Comparison of ENCODE assay signal across 8 cellular contexts in the genomic region with DNA sequence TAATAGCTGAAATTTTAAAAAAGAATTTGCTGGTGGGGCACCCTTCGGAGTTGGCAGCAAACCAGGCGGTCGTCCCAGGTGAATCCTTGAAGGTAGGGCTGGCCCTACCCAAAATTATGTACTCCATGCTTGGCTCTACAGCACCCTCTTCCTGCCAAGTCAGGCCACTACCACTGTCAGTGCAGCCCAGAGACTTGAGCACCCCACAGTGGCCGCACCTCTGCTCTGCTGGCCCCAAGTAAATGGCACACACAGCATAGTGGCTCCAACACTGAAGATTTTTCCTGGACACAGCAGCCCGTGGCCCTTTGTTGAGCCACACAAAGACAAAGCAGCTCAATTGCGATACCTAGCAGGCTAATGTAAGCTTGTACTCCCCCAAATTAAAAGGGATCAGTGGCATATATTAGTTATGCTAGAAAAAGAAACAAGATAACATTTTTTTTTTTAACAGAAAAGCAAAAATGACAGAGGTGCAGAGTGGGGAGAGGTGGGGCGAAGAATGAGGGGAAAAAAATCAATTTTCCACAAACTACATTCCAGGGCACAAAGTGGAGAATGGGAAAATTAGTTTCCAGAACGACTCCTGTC.
A peak's percentile ranks its signal among the peaks of the same experiment; 100 is the strongest.
DNase-seq lines count a peak whose midpoint lies in the region; ATAC-seq and TF ChIP-seq lines count a peak whose summit lies in the region.

No MANE protein-coding gene starts in this region.

- ATAC-seq in HG03280 (IDR thresholded peaks at IDR 0.05; ENCODE audit: unreplicated experiment) (peak; percentile 81), left lung (peak; percentile 71)

- intact Hi-C loops in left lung (cut with DNase I) = no loop called here

- TF ChIP-seq CTCF in GM13976 (IDR thresholded peaks at IDR 0.05; ENCODE audit: borderline replicate concordance, control extremely low read depth, extremely low read depth, insufficient read depth, missing control alignments) (peak; percentile 96), astrocyte of the spinal cord (IDR thresholded peaks at IDR 0.05; ENCODE audit: low read depth, low read length) (peak; percentile 81), left lung (IDR thresholded peaks at IDR 0.05) (peak; percentile 32 to 82)

- H3K9me3 ChIP-seq in SJCRH30 (replicated peaks) (peaks cover 13% of the 10 kb centered on the region), left lung (peaks cover 0 to 25% of the 10 kb centered on the region in 2 donors)

- H3K27me3 ChIP-seq in SJCRH30 = no peaks in the 10 kb centered on the region
- H3K27me3 ChIP-seq in left lung = no peaks in the 10 kb centered on the region

- in situ Hi-C loops in GM13976 (cut with MboI; ENCODE audit: low sequenced_read_pairs, unreplicated experiment) (no loop called here), astrocyte of the spinal cord (cut with HindIII; ENCODE audit: low sequenced_read_pairs) (no loop called here)

- peak; percentile 38 for DNase-seq in AG08395 (ENCODE audit: low spot score)
- peak; percentile 83 for DNase-seq in GM13976 (ENCODE audit: low spot score)
- peak; percentile 81 to 90 for DNase-seq in SJCRH30
- DNase-seq in astrocyte of the spinal cord (ENCODE audit: low read depth, low spot score) = peak; percentile 53
- DNase-seq in left lung = peak in 1 of 2 donors; percentile 77
- DNase-seq in NCI-H2227 (lab: John Stamatoyannopoulos, UW; ENCODE audit: unreplicated experiment) = no peak
- DNase-seq in cerebellum (ENCODE audit: low spot score) = no peak

- H3K4me1 ChIP-seq in SJCRH30 (peaks cover 10% of the 10 kb centered on the region), left lung (peaks cover 7 to 22% of the 10 kb centered on the region in 2 donors)

- H3K36me3 ChIP-seq in SJCRH30 = no peaks in the 10 kb centered on the region
- no peaks in the 10 kb centered on the region for H3K36me3 ChIP-seq in left lung

- H3K4me3 ChIP-seq in SJCRH30 = no peak overlapping the region
- H3K4me3 ChIP-seq in astrocyte of the spinal cord (ENCODE audit: low read depth, low read length) = no peak overlapping the region
- H3K4me3 ChIP-seq in left lung = no peak overlapping the region

- H3K27ac ChIP-seq in SJCRH30 = no peak overlapping the region
- H3K27ac ChIP-seq in left lung = no peak overlapping the region

Comparison
In these comparisons a context has a peak if more than half of its experiments do, and no peak if none do; other contexts are left out.
1. DNase-seq: peak in AG08395 (single experiment), GM13976 (single experiment), SJCRH30 (2 of 2) and astrocyte of the spinal cord (single experiment); none in NCI-H2227 (single experiment) and cerebellum (single experiment).
2. Peak in every context shown above with its lines, with median percentiles within 50 percentile points of each other: CTCF ChIP-seq.